ENCODE assay signal across 2 cellular contexts in the genomic region with DNA sequence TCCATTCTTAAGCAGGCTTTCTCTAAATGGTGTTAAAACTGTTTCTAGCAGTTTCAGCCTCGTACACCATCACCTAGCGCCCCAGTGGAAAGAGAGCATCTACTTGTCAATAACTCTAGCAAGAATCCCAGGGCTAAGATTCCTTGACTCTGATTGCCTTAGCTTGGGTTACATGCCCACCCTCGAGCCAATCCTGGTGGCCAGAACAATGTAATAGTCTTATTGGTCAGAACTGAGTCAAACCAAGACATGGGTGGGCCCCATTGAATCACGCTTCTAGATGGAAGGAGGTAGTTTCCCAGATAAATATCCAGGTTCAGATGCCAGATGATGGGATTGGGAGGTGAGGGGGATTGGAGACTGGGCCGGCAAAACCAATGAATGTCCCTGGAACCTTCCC.
TF ChIP-seq lines count a peak whose summit lies in the region.

No MANE protein-coding gene starts in this region.

TF ChIP-seq in HCT116, 20 proteins besides CTCF, POLR2A, EP300 and RAD21:
- TF ChIP-seq EGR1 (IDR thresholded peaks at IDR 0.05; ENCODE audit: low read depth) (no peak), SIN3A (IDR thresholded peaks at IDR 0.05; ENCODE audit: low read depth) (no peak), YY1 (IDR thresholded peaks at IDR 0.05; ENCODE audit: extremely low read depth, insufficient replicate concordance, low read depth, low read length) (no peak), POLR2AphosphoS5 (IDR thresholded peaks at IDR 0.05; ENCODE audit: low read depth, low read length) (no peak), EZH2phosphoT487 (IDR thresholded peaks at IDR 0.05; ENCODE audit: borderline replicate concordance) (no peak), MAX (IDR thresholded peaks at IDR 0.05) (no peak), JUND (IDR thresholded peaks at IDR 0.05) (no peak), SRF (IDR thresholded peaks at IDR 0.05; ENCODE audit: low read depth) (no peak), CBX3 (IDR thresholded peaks at IDR 0.05; ENCODE audit: low read depth) (no peak), EZH2 (IDR thresholded peaks at IDR 0.05) (no peak), ZFX (IDR thresholded peaks at IDR 0.05) (no peak)
TF ChIP-seq in HCT116: peak in this region for 0.

TF ChIP-seq in K562, 482 proteins besides CTCF, POLR2A, EP300 and RAD21:
- no peak for TF ChIP-seq ESRRB (CRISPR knock-in tag; IDR thresholded peaks at IDR 0.05; ENCODE audit: borderline replicate concordance)
- TF ChIP-seq, protein P1, sequence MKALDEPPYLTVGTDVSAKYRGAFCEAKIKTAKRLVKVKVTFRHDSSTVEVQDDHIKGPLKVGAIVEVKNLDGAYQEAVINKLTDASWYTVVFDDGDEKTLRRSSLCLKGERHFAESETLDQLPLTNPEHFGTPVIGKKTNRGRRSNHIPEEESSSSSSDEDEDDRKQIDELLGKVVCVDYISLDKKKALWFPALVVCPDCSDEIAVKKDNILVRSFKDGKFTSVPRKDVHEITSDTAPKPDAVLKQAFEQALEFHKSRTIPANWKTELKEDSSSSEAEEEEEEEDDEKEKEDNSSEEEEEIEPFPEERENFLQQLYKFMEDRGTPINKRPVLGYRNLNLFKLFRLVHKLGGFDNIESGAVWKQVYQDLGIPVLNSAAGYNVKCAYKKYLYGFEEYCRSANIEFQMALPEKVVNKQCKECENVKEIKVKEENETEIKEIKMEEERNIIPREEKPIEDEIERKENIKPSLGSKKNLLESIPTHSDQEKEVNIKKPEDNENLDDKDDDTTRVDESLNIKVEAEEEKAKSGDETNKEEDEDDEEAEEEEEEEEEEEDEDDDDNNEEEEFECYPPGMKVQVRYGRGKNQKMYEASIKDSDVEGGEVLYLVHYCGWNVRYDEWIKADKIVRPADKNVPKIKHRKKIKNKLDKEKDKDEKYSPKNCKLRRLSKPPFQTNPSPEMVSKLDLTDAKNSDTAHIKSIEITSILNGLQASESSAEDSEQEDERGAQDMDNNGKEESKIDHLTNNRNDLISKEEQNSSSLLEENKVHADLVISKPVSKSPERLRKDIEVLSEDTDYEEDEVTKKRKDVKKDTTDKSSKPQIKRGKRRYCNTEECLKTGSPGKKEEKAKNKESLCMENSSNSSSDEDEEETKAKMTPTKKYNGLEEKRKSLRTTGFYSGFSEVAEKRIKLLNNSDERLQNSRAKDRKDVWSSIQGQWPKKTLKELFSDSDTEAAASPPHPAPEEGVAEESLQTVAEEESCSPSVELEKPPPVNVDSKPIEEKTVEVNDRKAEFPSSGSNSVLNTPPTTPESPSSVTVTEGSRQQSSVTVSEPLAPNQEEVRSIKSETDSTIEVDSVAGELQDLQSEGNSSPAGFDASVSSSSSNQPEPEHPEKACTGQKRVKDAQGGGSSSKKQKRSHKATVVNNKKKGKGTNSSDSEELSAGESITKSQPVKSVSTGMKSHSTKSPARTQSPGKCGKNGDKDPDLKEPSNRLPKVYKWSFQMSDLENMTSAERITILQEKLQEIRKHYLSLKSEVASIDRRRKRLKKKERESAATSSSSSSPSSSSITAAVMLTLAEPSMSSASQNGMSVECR (CRISPR knock-in tag; IDR thresholded peaks at IDR 0.05) = no peak
- TF ChIP-seq, protein P2, sequence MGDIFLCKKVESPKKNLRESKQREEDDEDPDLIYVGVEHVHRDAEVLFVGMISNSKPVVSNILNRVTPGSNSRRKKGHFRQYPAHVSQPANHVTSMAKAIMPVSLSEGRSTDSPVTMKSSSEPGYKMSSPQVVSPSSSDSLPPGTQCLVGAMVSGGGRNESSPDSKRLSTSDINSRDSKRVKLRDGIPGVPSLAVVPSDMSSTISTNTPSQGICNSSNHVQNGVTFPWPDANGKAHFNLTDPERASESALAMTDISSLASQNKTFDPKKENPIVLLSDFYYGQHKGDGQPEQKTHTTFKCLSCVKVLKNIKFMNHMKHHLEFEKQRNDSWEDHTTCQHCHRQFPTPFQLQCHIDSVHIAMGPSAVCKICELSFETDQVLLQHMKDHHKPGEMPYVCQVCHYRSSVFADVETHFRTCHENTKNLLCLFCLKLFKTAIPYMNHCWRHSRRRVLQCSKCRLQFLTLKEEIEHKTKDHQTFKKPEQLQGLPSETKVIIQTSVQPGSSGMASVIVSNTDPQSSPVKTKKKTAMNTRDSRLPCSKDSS (IDR thresholded peaks at IDR 0.05; ENCODE audit: low read depth, partially characterized antibody) = no peak
- TF ChIP-seq MCM7 (IDR thresholded peaks at IDR 0.05) = no peak
- no peak for TF ChIP-seq GATAD2A (IDR thresholded peaks at IDR 0.05)
- TF ChIP-seq TAF9B (IDR thresholded peaks at IDR 0.05; ENCODE audit: partially characterized antibody) = no peak
- TF ChIP-seq ZNF518B (CRISPR knock-in tag; IDR thresholded peaks at IDR 0.05) = no peak
- no peak for TF ChIP-seq BCOR (IDR thresholded peaks at IDR 0.05)
- TF ChIP-seq ELK3 (CRISPR knock-in tag; IDR thresholded peaks at IDR 0.05) = no peak
- no peak for TF ChIP-seq PPARD (CRISPR knock-in tag; IDR thresholded peaks at IDR 0.05)
- TF ChIP-seq ATF7 (IDR thresholded peaks at IDR 0.05) = no peak
- TF ChIP-seq, protein P3, sequence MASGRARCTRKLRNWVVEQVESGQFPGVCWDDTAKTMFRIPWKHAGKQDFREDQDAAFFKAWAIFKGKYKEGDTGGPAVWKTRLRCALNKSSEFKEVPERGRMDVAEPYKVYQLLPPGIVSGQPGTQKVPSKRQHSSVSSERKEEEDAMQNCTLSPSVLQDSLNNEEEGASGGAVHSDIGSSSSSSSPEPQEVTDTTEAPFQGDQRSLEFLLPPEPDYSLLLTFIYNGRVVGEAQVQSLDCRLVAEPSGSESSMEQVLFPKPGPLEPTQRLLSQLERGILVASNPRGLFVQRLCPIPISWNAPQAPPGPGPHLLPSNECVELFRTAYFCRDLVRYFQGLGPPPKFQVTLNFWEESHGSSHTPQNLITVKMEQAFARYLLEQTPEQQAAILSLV (tag; IDR thresholded peaks at IDR 0.05) = no peak
- no peak for TF ChIP-seq HSF4 (CRISPR knock-in tag; IDR thresholded peaks at IDR 0.05; ENCODE audit: borderline replicate concordance)
- no peak for TF ChIP-seq MIER1 (IDR thresholded peaks at IDR 0.05; ENCODE audit: low read depth)
- TF ChIP-seq ZMIZ1 (IDR thresholded peaks at IDR 0.05; ENCODE audit: low read depth in 2 of 2, low read length in 2 of 2) = no peak
TF ChIP-seq in K562: peak in this region for 0.
